In the genomic region with DNA sequence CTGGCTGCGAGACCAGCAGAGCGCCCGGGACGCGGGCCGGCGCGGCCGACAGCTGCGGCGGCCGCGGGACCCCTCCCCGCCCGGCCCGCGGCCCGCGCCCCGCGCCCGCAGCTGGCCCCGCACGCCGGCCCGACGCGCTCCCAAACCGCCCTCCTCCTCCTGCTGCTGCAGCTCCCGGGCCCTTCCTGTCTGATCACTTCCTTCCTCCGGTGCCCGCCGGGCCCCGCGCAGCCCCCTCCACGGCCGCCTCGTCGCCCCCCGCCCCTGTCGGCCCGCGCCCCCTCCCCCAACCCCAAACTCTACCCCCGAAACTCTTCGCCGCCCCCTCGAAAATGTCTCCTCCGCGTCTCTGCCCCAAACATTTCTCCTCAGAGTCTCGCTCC, we compare ENCODE assay signal across 9 cellular contexts. TPM values are rescaled to one million over a fixed set of nuclear protein-coding genes. Genes with fewer than 3 reads are reported as not detected.
DNase-seq lines count a peak whose midpoint lies in the region; ATAC-seq, FAIRE-seq and TF ChIP-seq lines count a peak whose summit lies in the region.
"Had no signal": no experiment of that assay in that cellular context is flagged by ENCODE, and none has a peak within 500 bp of the region (broad histone marks: within the 10 kb centered on the region; RNA-seq: fewer than 3 reads in every experiment).

No MANE protein-coding gene starts in this region.

- DNase-seq in COLO668 (lab: John Stamatoyannopoulos, UW; ENCODE audit: unreplicated experiment) (peak; percentile 58), activated B cell treated with CpG ODN at 0.5 μM for 24 hours (peak; percentile 23), epithelial cell of proximal tubule (ENCODE audit: low read depth) (no peak), nephron progenitor cell (no peak), NK-92 (lab: John Stamatoyannopoulos, UW; ENCODE audit: unreplicated experiment) (no peak), D721Med (ENCODE audit: insufficient read length, low spot score) (no peak)

- ATAC-seq in HG02970 (IDR thresholded peaks at IDR 0.05; ENCODE audit: low FRiP score, unreplicated experiment) (peak; percentile 22), activated B cell treated with CpG ODN at 0.5 μM for 24 hours (ENCODE audit: low read depth) (peak; percentile 33), HG02870 (IDR thresholded peaks at IDR 0.05; ENCODE audit: unreplicated experiment) (no peak)

- no peak for FAIRE-seq in D721Med (lab: Jason Lieb, UNC)

- no peaks in the 10 kb centered on the region for H3K9me3 Mint-ChIP-seq in activated B cell treated with CpG ODN at 0.5 μM for 24 hours
- no peaks in the 10 kb centered on the region for H3K9me3 Mint-ChIP-seq in nephron progenitor cell

- peak overlapping the region; percentile 80 for H3K27ac Mint-ChIP-seq in activated B cell treated with CpG ODN at 0.5 μM for 24 hours
- peak overlapping the region; percentile 98 for H3K27ac Mint-ChIP-seq in nephron progenitor cell

- no peaks in the 10 kb centered on the region for H3K27me3 Mint-ChIP-seq in activated B cell treated with CpG ODN at 0.5 μM for 24 hours
- H3K27me3 Mint-ChIP-seq in nephron progenitor cell (ENCODE audit: low read depth, poor library complexity), result peaks cover 6% of the 10 kb centered on the region

- intact Hi-C loops in activated B cell treated with CpG ODN at 0.5 μM for 24 hours (cut with micrococcal nuclease), result loop anchor here (1.0 to 5.0 kb wide), 5 partner anchors 9 to 1386 kb away; partner anchors contain the start of genes KDM1A and USP48

- H3K4me1 Mint-ChIP-seq in activated B cell treated with CpG ODN at 0.5 μM for 24 hours, result peaks cover 23% of the 10 kb centered on the region
- peaks cover 34% of the 10 kb centered on the region for H3K4me1 Mint-ChIP-seq in nephron progenitor cell

- POLR2A ChIA-PET in activated B cell treated with CpG ODN at 0.5 μM for 24 hours (lab: Charles Lee), result interaction anchor here (1.9 to 3.7 kb wide), 2 partner anchors 10 to 52 kb away, joined by 5 to 25 read pairs; no protein-coding TSS in a partner anchor

- TF ChIP-seq CTCF in activated B cell treated with CpG ODN at 0.5 μM for 24 hours (IDR thresholded peaks at IDR 0.05) (no peak), epithelial cell of proximal tubule (conservative IDR thresholded peaks at IDR 0.05; ENCODE audit: low read depth, low read length) (no peak), nephron progenitor cell (IDR thresholded peaks at IDR 0.05) (no peak), D721Med (IDR thresholded peaks at IDR 0.05; ENCODE audit: insufficient read depth, missing control alignments) (no peak)

- H3K4me3 Mint-ChIP-seq in activated B cell treated with CpG ODN at 0.5 μM for 24 hours (peak overlapping the region; percentile 95), nephron progenitor cell (peak overlapping the region; percentile 97)

- CTCF ChIA-PET in activated B cell treated with CpG ODN at 0.5 μM for 24 hours (lab: Charles Lee), result interaction anchor here (0.9 kb wide), 1 partner anchor 16 kb away, joined by 6 read pairs; no protein-coding TSS in a partner anchor

- peak overlapping the region; percentile 91 for H3K4me3 ChIP-seq in epithelial cell of proximal tubule (ENCODE audit: low read depth, low read length)

- H3K36me3 Mint-ChIP-seq in activated B cell treated with CpG ODN at 0.5 μM for 24 hours (ENCODE audit: low read depth), result peaks cover 2% of the 10 kb centered on the region
- peaks cover 12% of the 10 kb centered on the region for H3K36me3 Mint-ChIP-seq in nephron progenitor cell (ENCODE audit: low read depth)

RNA-seq across cellular contexts. Expression of gene LUZP1, which starts 0.6 kb away (rescaled TPM):
- total RNA-seq in activated B cell treated with CpG ODN at 0.5 μM for 24 hours, result 10.8 and 13.0 TPM in 2 replicates
- total RNA-seq in epithelial cell of proximal tubule, result 17.6 and 21.7 TPM in 2 replicates

RNA-seq across cellular contexts. Expression of gene HTR1D, which starts 49.2 kb away (rescaled TPM):
- total RNA-seq in activated B cell treated with CpG ODN at 0.5 μM for 24 hours (not detected in 2 replicates), epithelial cell of proximal tubule (0.58 TPM in 1 of 2 replicates, not detected in the other)
- total RNA-seq: LHCN-M2 had no signal

Comparison
In these comparisons a context has a peak if more than half of its experiments do, and no peak if none do; other contexts are left out.
1. DNase-seq: peak in COLO668 (single experiment) and activated B cell treated with CpG ODN at 0.5 μM for 24 hours (single experiment); none in epithelial cell of proximal tubule (single experiment), nephron progenitor cell (single experiment), NK-92 (single experiment) and D721Med (single experiment).